1 cellular context compared by ENCODE assay signal in the genomic region with DNA sequence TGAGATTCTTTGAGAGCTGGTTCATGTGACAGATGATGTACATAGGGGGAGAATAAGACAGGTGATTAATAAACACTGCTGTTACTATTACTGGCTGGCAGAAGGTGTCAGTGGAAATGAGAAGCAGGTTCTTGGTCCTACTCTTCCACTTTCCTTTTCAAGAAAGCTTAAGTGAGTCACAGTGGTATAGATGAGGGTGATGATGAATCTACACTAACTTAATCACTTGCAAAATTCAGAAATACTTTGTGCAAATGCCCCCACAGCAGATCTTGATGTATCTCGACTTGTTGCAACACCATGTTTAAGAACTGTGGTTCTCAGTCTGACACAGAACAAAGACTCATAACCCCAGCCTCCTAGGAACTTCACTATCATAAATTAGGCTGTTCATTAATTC.
TF ChIP-seq lines count a peak whose summit lies in the region.

No MANE protein-coding gene starts in this region.

TF ChIP-seq in GM23338, 12 proteins besides CTCF, POLR2A, EP300 and RAD21 (continued from another document):
- TF ChIP-seq, protein P1, sequence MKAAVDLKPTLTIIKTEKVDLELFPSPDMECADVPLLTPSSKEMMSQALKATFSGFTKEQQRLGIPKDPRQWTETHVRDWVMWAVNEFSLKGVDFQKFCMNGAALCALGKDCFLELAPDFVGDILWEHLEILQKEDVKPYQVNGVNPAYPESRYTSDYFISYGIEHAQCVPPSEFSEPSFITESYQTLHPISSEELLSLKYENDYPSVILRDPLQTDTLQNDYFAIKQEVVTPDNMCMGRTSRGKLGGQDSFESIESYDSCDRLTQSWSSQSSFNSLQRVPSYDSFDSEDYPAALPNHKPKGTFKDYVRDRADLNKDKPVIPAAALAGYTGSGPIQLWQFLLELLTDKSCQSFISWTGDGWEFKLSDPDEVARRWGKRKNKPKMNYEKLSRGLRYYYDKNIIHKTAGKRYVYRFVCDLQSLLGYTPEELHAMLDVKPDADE (IDR thresholded peaks at IDR 0.05) = no peak
- TF ChIP-seq CREB1 (CRISPR knock-in tag; IDR thresholded peaks at IDR 0.05; ENCODE audit: low read depth) (no peak), REST (IDR thresholded peaks at IDR 0.05; ENCODE audit: unreplicated experiment) (no peak), ZNF331 (CRISPR knock-in tag; IDR thresholded peaks at IDR 0.05; ENCODE audit: low read depth) (no peak)
